Comparison of ENCODE assay signal across 8 cellular contexts in genomic region chr19:4916292-4917082, GRCh38. TPM values are rescaled to one million over a fixed set of nuclear protein-coding genes. Genes with fewer than 3 reads are reported as not detected.
A peak's percentile ranks its signal among the peaks of the same experiment; 100 is the strongest.
DNase-seq lines count a peak whose midpoint lies in the region; ATAC-seq and TF ChIP-seq lines count a peak whose summit lies in the region.
"Had no signal": no experiment of that assay in that cellular context is flagged by ENCODE, and none has a peak within 500 bp of the region (broad histone marks: within the 10 kb centered on the region; RNA-seq: fewer than 3 reads in every experiment).

No MANE protein-coding gene starts in this region.

- no peak for TF ChIP-seq RAD21 in HCT116 (IDR thresholded peaks at IDR 0.05; ENCODE audit: low read depth)

- H3K27me3 ChIP-seq in HCT116 (ENCODE audit: insufficient read depth, low read length) (no peaks in the 10 kb centered on the region), left lung (no peaks in the 10 kb centered on the region)

- no TSS peak for BruUV-seq in HCT116 (replicated peaks; lab: Mats Ljungman, UMichigan)

- peaks cover 6 to 58% of the 10 kb centered on the region in 2 experiments; a peak in 2 of 4 replicates for H3K36me3 ChIP-seq in HCT116 (ENCODE audit: control insufficient read depth in 1 of 2, insufficient read depth in 2 of 2, low read length in 2 of 2)
- no peaks in the 10 kb centered on the region for H3K36me3 ChIP-seq in left lung

- CTCF ChIA-PET in HCT116 (lab: Charles Lee), result no interaction called here

- H3K4me3 ChIP-seq in HCT116 (replicated peaks in 1 of 2; ENCODE audit: low read depth in 1 of 2, low read length in 2 of 2), result no peak overlapping the region
- H3K4me3 ChIP-seq in left lung, result peak overlapping the region; percentile 9 to 48

- no peak for ATAC-seq in HCT116
- ATAC-seq in left lung, result no peak
- no peak for ATAC-seq in GM18517 (IDR thresholded peaks at IDR 0.05; ENCODE audit: unreplicated experiment)
- ATAC-seq in HG02981 (IDR thresholded peaks at IDR 0.05; ENCODE audit: unreplicated experiment), result no peak
- ATAC-seq: left colon had no signal

- H3K79me2 ChIP-seq in HCT116 (ENCODE audit: insufficient read depth, low read length), result peaks cover 98% of the 10 kb centered on the region

- RAD21 ChIA-PET in HCT116 (lab: Charles Lee; ENCODE audit: low non-redundant PET in 1 of 2, low total read pairs in 2 of 2, uncharacterized antibody in 2 of 2, unreplicated experiment in 2 of 2), result no interaction called here

- no peak overlapping the region for H3K9ac ChIP-seq in HCT116 (ENCODE audit: low read length)

- H2AFZ ChIP-seq in HCT116 (ENCODE audit: low read depth, low read length, poor library complexity, severe bottlenecking), result no peak overlapping the region

- H3K4me2 ChIP-seq in HCT116 (ENCODE audit: low read length), result no peak overlapping the region

- H4K20me1 ChIP-seq in HCT116 (ENCODE audit: insufficient read depth), result peaks cover 19% of the 10 kb centered on the region; the same call in 1 of the 2 replicates

- TF ChIP-seq POLR2A in HCT116 (IDR thresholded peaks at IDR 0.05; ENCODE audit: borderline replicate concordance, extremely low read depth, insufficient read depth, insufficient read length), result no peak

- H3K9me3 ChIP-seq in HCT116 (ENCODE audit: control insufficient read depth in 1 of 2, insufficient read depth in 1 of 2, low read depth in 1 of 2, low read length in 2 of 2), result no peaks in the 10 kb centered on the region
- no peaks in the 10 kb centered on the region for H3K9me3 ChIP-seq in left lung

- no peaks in the 10 kb centered on the region for H3K9me2 ChIP-seq in HCT116 (ENCODE audit: insufficient read depth)

- POLR2A ChIA-PET in HCT116 (lab: Charles Lee), result interaction anchor here (6.3 kb wide), 1 partner anchor 48 kb away, joined by 54 read pairs; the partner anchor contains the start of gene PLIN3

- DNase-seq in HCT116 (ENCODE audit: low read depth, low spot score) (no peak), left lung (peak; percentile 44 to 83), substantia nigra (lab: John Stamatoyannopoulos, UW) (peak in 5 of 49 donors; percentile 6 to 22 (median 13)), NCI-H187 (lab: John Stamatoyannopoulos, UW) (no peak)
- peak; percentile 49 for DNase-seq in activated CD8-positive, alpha-beta memory T cell treated with anti-CD3 and anti-CD28 coated beads, Interleukin-2, amount 50 U/mL, for 4 hours

- H3K27ac ChIP-seq in HCT116 (ENCODE audit: low read depth, low read length) (peak overlapping the region; percentile 98; the same call in 1 of the 2 replicates), left lung (peak overlapping the region; percentile 20 to 88), substantia nigra (ENCODE audit: low read depth, low read length, poor library complexity, severe bottlenecking) (peak overlapping the region; percentile 21)

- H3K4me1 ChIP-seq in HCT116 (ENCODE audit: control insufficient read depth in 1 of 2, insufficient read depth in 2 of 2, low read length in 2 of 2), result peaks cover 43 to 63% of the 10 kb centered on the region in 2 experiments
- peaks cover 2 to 43% of the 10 kb centered on the region in 2 donors for H3K4me1 ChIP-seq in left lung

- TF ChIP-seq CTCF in HCT116 (IDR thresholded peaks at IDR 0.05 in 2 of 3, conservative IDR thresholded peaks at IDR 0.05 in 1 of 3; ENCODE audit: borderline replicate concordance in 1 of 3, insufficient read depth in 1 of 3, low read depth in 2 of 3, low read length in 2 of 3), result no peak
- TF ChIP-seq CTCF in left lung (IDR thresholded peaks at IDR 0.05), result no peak

- intact Hi-C loops in HCT116 (cut with micrococcal nuclease) (loop anchor here (10.0 kb wide), 1 partner anchor 118 kb away; no protein-coding TSS in a partner anchor), left lung (cut with DNase I) (no loop called here)

TF ChIP-seq in HCT116, 20 proteins besides CTCF, POLR2A, EP300 and RAD21:
- TF ChIP-seq EZH2phosphoT487 (IDR thresholded peaks at IDR 0.05; ENCODE audit: borderline replicate concordance), result no peak
- TF ChIP-seq CEBPB (IDR thresholded peaks at IDR 0.05; ENCODE audit: low read depth), result no peak
TF ChIP-seq in HCT116: peak in this region for 0.

RNA-seq across cellular contexts. Expression of gene UHRF1, which starts 7.2 kb away (rescaled TPM):
- total RNA-seq in HCT116 (2021; ENCODE audit: unreplicated experiment), result 109 TPM
- polyA plus RNA-seq in HCT116 (2012), result 41.2 and 41.3 TPM in 2 replicates
- total RNA-seq in left lung, result 10 to 100 TPM; 14.2 to 20.5 TPM

RNA-seq across cellular contexts. Expression of gene ARRDC5, which starts 13.8 kb away (rescaled TPM):
- total RNA-seq in HCT116 (2021; ENCODE audit: unreplicated experiment) (not detected), left lung (under 1 TPM; 0.35 to 0.81 TPM)
- not detected in 2 replicates for polyA plus RNA-seq in HCT116 (2012)

RNA-seq across cellular contexts. Expression of gene PLIN3, which starts 49.0 kb away (rescaled TPM):
- total RNA-seq in HCT116 (2021; ENCODE audit: unreplicated experiment), result 207 TPM
- polyA plus RNA-seq in HCT116 (2012), result 219 and 273 TPM in 2 replicates
- 10 to 100 TPM; 51.4 to 71.7 TPM for total RNA-seq in left lung

RNA-seq across cellular contexts. Expression of gene KDM4B, which starts 52.4 kb away (rescaled TPM):
- total RNA-seq in HCT116 (2021; ENCODE audit: unreplicated experiment), result 35.9 TPM
- polyA plus RNA-seq in HCT116 (2012), result 27.3 and 29.2 TPM in 2 replicates
- 10 to 100 TPM; 35.5 to 42.1 TPM for total RNA-seq in left lung

Comparison
In these comparisons a context has a peak if more than half of its experiments do, and no peak if none do; other contexts are left out.
1. DNase-seq: peak in activated CD8-positive, alpha-beta memory T cell treated with anti-CD3 and anti-CD28 coated beads, Interleukin-2, amount 50 U/mL, for 4 hours (single experiment) and left lung (2 of 2); none in HCT116 (single experiment) and NCI-H187 (0 of 2).
2. H3K27ac ChIP-seq: peak in every context shown above with its lines; median percentile 98 in HCT116; 54 in left lung; 21 in substantia nigra.
3. H3K4me3 ChIP-seq: peak in left lung (2 of 2); none in HCT116 (0 of 2).